1 cellular context compared by ENCODE assay signal in the genomic region with DNA sequence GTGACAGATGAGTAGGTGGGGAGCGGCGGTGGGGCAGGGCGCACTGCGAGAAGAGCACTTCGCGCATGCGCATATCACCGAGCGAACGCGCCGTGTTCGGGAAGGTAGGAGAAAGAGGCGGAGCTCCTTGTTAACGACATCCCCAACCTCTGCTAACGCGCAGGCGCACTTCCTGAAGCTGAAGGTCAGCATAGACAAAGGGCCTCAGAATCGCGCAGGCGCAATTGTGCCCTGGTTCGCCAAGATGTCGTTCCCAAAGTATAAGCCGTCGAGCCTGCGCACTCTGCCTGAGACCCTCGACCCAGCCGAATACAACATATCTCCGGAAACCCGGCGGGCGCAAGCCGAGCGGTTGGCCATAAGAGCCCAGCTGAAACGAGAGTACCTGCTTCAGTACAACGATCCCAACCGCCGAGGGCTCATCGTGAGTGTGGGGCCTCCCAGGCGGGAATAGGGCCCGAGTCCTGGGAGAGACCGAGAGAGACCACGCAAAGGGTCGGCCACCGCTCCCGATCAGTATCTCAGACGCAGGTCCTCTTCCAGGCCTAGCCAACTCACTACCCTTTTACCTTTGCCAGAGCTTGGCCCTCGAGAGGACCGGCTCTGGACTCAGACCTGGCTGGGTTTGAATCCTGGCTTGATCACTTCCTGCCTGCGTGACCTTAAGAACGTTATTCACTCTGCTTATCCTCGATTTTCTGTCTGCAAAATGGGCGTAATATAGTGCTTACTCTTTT.
TF ChIP-seq lines count a peak whose summit lies in the region.

A gene (plus strand): TSS at position 221 of the 737 bp plus-strand sequence. CDS start 24 bp downstream, at position 245.

TF ChIP-seq in HepG2, 621 proteins besides CTCF, POLR2A, EP300 and RAD21 (continued from another document and continues in another):
- TF ChIP-seq, protein P1, sequence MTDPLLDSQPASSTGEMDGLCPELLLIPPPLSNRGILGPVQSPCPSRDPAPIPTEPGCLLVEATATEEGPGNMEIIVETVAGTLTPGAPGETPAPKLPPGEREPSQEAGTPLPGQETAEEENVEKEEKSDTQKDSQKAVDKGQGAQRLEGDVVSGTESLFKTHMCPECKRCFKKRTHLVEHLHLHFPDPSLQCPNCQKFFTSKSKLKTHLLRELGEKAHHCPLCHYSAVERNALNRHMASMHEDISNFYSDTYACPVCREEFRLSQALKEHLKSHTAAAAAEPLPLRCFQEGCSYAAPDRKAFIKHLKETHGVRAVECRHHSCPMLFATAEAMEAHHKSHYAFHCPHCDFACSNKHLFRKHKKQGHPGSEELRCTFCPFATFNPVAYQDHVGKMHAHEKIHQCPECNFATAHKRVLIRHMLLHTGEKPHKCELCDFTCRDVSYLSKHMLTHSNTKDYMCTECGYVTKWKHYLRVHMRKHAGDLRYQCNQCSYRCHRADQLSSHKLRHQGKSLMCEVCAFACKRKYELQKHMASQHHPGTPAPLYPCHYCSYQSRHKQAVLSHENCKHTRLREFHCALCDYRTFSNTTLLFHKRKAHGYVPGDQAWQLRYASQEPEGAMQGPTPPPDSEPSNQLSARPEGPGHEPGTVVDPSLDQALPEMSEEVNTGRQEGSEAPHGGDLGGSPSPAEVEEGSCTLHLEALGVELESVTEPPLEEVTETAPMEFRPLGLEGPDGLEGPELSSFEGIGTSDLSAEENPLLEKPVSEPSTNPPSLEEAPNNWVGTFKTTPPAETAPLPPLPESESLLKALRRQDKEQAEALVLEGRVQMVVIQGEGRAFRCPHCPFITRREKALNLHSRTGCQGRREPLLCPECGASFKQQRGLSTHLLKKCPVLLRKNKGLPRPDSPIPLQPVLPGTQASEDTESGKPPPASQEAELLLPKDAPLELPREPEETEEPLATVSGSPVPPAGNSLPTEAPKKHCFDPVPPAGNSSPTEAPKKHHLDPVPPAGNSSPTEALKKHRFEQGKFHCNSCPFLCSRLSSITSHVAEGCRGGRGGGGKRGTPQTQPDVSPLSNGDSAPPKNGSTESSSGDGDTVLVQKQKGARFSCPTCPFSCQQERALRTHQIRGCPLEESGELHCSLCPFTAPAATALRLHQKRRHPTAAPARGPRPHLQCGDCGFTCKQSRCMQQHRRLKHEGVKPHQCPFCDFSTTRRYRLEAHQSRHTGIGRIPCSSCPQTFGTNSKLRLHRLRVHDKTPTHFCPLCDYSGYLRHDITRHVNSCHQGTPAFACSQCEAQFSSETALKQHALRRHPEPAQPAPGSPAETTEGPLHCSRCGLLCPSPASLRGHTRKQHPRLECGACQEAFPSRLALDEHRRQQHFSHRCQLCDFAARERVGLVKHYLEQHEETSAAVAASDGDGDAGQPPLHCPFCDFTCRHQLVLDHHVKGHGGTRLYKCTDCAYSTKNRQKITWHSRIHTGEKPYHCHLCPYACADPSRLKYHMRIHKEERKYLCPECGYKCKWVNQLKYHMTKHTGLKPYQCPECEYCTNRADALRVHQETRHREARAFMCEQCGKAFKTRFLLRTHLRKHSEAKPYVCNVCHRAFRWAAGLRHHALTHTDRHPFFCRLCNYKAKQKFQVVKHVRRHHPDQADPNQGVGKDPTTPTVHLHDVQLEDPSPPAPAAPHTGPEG (CRISPR knock-in tag; IDR thresholded peaks at IDR 0.05), result no peak
- TF ChIP-seq, protein P2, sequence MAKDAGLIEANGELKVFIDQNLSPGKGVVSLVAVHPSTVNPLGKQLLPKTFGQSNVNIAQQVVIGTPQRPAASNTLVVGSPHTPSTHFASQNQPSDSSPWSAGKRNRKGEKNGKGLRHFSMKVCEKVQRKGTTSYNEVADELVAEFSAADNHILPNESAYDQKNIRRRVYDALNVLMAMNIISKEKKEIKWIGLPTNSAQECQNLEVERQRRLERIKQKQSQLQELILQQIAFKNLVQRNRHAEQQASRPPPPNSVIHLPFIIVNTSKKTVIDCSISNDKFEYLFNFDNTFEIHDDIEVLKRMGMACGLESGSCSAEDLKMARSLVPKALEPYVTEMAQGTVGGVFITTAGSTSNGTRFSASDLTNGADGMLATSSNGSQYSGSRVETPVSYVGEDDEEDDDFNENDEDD (CRISPR knock-in tag; IDR thresholded peaks at IDR 0.05; ENCODE audit: borderline replicate concordance), result no peak
- TF ChIP-seq KLF11 (CRISPR knock-in tag; IDR thresholded peaks at IDR 0.05) (no peak), MIER2 (CRISPR knock-in tag; IDR thresholded peaks at IDR 0.05) (0 out of 2 replicates have a peak, but pooled peaks have one; percentile 7), ZNF891 (CRISPR knock-in tag; IDR thresholded peaks at IDR 0.05) (peak; percentile 86; the same call in 1 of the 2 replicates), ZNF17 (CRISPR knock-in tag; IDR thresholded peaks at IDR 0.05) (no peak), ZSCAN21 (CRISPR knock-in tag; IDR thresholded peaks at IDR 0.05; ENCODE audit: borderline replicate concordance) (no peak; the same call in 1 of the 2 replicates), WIZ (CRISPR knock-in tag; IDR thresholded peaks at IDR 0.05) (no peak; the same call in 1 of the 2 replicates), ZNF20 (CRISPR knock-in tag; IDR thresholded peaks at IDR 0.05) (no peak), NFIB (CRISPR knock-in tag; IDR thresholded peaks at IDR 0.05; ENCODE audit: borderline replicate concordance) (no peak), NR2F6 (IDR thresholded peaks at IDR 0.05) (no peak), NR2F6 (CRISPR knock-in tag; IDR thresholded peaks at IDR 0.05) (no peak), ZMYM2 (CRISPR knock-in tag; IDR thresholded peaks at IDR 0.05) (peak; percentile 43; the same call in 1 of the 2 replicates), SP5 (CRISPR knock-in tag; IDR thresholded peaks at IDR 0.05; ENCODE audit: borderline replicate concordance, low read depth) (no peak; the same call in 1 of the 2 replicates), ZNF615 (CRISPR knock-in tag; IDR thresholded peaks at IDR 0.05; ENCODE audit: borderline replicate concordance) (no peak), CENPX (CRISPR knock-in tag; IDR thresholded peaks at IDR 0.05) (no peak), REPIN1 (CRISPR knock-in tag; IDR thresholded peaks at IDR 0.05; ENCODE audit: borderline replicate concordance, low read depth) (peak; percentile 74; the same call in 1 of the 2 replicates), MTA1 (CRISPR knock-in tag; IDR thresholded peaks at IDR 0.05; ENCODE audit: borderline replicate concordance) (no peak), ELF4 (CRISPR knock-in tag; IDR thresholded peaks at IDR 0.05; ENCODE audit: borderline replicate concordance) (0 out of 2 replicates have a peak, but pooled peaks have one; percentile 45), MYC (CRISPR knock-in tag; IDR thresholded peaks at IDR 0.05; ENCODE audit: borderline replicate concordance) (no peak; the same call in 1 of the 2 replicates), NBN (conservative IDR thresholded peaks at IDR 0.05) (no peak), SALL2 (CRISPR knock-in tag; IDR thresholded peaks at IDR 0.05) (no peak), JUND (CRISPR knock-in tag; IDR thresholded peaks at IDR 0.05) (no peak), MTA3 (CRISPR knock-in tag; IDR thresholded peaks at IDR 0.05) (no peak), ZNF24 (IDR thresholded peaks at IDR 0.05) (no peak), ZC3H4 (CRISPR knock-in tag; IDR thresholded peaks at IDR 0.05; ENCODE audit: borderline replicate concordance) (no peak), RAD51 (IDR thresholded peaks at IDR 0.05; ENCODE audit: borderline replicate concordance) (no peak), MEIS2 (CRISPR knock-in tag; IDR thresholded peaks at IDR 0.05) (no peak), HNRNPUL1 (IDR thresholded peaks at IDR 0.05; ENCODE audit: low read depth, low read length) (no peak), ZNF552 (CRISPR knock-in tag; IDR thresholded peaks at IDR 0.05; ENCODE audit: borderline replicate concordance) (no peak), ZNF30 (CRISPR knock-in tag; IDR thresholded peaks at IDR 0.05) (no peak)
- TF ChIP-seq, protein P3, sequence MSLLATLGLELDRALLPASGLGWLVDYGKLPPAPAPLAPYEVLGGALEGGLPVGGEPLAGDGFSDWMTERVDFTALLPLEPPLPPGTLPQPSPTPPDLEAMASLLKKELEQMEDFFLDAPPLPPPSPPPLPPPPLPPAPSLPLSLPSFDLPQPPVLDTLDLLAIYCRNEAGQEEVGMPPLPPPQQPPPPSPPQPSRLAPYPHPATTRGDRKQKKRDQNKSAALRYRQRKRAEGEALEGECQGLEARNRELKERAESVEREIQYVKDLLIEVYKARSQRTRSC (CRISPR knock-in tag; IDR thresholded peaks at IDR 0.05; ENCODE audit: low read depth), result no peak
- TF ChIP-seq, protein P4, sequence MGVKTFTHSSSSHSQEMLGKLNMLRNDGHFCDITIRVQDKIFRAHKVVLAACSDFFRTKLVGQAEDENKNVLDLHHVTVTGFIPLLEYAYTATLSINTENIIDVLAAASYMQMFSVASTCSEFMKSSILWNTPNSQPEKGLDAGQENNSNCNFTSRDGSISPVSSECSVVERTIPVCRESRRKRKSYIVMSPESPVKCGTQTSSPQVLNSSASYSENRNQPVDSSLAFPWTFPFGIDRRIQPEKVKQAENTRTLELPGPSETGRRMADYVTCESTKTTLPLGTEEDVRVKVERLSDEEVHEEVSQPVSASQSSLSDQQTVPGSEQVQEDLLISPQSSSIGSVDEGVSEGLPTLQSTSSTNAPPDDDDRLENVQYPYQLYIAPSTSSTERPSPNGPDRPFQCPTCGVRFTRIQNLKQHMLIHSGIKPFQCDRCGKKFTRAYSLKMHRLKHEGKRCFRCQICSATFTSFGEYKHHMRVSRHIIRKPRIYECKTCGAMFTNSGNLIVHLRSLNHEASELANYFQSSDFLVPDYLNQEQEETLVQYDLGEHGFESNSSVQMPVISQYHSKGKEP (CRISPR knock-in tag; IDR thresholded peaks at IDR 0.05), result no peak
- TF ChIP-seq, protein P5, sequence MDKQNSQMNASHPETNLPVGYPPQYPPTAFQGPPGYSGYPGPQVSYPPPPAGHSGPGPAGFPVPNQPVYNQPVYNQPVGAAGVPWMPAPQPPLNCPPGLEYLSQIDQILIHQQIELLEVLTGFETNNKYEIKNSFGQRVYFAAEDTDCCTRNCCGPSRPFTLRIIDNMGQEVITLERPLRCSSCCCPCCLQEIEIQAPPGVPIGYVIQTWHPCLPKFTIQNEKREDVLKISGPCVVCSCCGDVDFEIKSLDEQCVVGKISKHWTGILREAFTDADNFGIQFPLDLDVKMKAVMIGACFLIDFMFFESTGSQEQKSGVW (CRISPR knock-in tag; IDR thresholded peaks at IDR 0.05; ENCODE audit: borderline replicate concordance), result no peak
- TF ChIP-seq, protein P6, sequence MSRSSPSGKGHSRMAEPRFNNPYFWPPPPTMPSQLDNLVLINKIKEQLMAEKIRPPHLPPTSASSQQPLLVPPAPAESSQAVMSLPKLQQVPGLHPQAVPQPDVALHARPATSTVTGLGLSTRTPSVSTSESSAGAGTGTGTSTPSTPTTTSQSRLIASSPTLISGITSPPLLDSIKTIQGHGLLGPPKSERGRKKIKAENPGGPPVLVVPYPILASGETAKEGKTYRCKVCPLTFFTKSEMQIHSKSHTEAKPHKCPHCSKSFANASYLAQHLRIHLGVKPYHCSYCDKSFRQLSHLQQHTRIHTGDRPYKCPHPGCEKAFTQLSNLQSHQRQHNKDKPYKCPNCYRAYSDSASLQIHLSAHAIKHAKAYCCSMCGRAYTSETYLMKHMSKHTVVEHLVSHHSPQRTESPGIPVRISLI (CRISPR knock-in tag; IDR thresholded peaks at IDR 0.05; ENCODE audit: borderline replicate concordance), result no peak
- TF ChIP-seq, protein P7, sequence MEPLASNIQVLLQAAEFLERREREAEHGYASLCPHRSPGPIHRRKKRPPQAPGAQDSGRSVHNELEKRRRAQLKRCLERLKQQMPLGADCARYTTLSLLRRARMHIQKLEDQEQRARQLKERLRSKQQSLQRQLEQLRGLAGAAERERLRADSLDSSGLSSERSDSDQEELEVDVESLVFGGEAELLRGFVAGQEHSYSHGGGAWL (CRISPR knock-in tag; IDR thresholded peaks at IDR 0.05), result peak; percentile 75; the same call in 1 of the 2 replicates
- TF ChIP-seq, protein P8, sequence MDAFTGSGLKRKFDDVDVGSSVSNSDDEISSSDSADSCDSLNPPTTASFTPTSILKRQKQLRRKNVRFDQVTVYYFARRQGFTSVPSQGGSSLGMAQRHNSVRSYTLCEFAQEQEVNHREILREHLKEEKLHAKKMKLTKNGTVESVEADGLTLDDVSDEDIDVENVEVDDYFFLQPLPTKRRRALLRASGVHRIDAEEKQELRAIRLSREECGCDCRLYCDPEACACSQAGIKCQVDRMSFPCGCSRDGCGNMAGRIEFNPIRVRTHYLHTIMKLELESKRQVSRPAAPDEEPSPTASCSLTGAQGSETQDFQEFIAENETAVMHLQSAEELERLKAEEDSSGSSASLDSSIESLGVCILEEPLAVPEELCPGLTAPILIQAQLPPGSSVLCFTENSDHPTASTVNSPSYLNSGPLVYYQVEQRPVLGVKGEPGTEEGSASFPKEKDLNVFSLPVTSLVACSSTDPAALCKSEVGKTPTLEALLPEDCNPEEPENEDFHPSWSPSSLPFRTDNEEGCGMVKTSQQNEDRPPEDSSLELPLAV (CRISPR knock-in tag; conservative IDR thresholded peaks at IDR 0.05; ENCODE audit: low read depth), result no peak
- TF ChIP-seq, protein P9, sequence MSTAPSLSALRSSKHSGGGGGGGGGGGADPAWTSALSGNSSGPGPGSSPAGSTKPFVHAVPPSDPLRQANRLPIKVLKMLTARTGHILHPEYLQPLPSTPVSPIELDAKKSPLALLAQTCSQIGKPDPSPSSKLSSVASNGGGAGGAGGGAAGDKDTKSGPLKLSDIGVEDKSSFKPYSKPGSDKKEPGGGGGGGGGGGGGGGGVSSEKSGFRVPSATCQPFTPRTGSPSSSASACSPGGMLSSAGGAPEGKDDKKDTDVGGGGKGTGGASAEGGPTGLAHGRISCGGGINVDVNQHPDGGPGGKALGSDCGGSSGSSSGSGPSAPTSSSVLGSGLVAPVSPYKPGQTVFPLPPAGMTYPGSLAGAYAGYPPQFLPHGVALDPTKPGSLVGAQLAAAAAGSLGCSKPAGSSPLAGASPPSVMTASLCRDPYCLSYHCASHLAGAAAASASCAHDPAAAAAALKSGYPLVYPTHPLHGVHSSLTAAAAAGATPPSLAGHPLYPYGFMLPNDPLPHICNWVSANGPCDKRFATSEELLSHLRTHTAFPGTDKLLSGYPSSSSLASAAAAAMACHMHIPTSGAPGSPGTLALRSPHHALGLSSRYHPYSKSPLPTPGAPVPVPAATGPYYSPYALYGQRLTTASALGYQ (CRISPR knock-in tag; IDR thresholded peaks at IDR 0.05), result no peak
- TF ChIP-seq, protein P10, sequence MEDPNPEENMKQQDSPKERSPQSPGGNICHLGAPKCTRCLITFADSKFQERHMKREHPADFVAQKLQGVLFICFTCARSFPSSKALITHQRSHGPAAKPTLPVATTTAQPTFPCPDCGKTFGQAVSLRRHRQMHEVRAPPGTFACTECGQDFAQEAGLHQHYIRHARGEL (CRISPR knock-in tag; IDR thresholded peaks at IDR 0.05), result no peak
- TF ChIP-seq, protein P11, sequence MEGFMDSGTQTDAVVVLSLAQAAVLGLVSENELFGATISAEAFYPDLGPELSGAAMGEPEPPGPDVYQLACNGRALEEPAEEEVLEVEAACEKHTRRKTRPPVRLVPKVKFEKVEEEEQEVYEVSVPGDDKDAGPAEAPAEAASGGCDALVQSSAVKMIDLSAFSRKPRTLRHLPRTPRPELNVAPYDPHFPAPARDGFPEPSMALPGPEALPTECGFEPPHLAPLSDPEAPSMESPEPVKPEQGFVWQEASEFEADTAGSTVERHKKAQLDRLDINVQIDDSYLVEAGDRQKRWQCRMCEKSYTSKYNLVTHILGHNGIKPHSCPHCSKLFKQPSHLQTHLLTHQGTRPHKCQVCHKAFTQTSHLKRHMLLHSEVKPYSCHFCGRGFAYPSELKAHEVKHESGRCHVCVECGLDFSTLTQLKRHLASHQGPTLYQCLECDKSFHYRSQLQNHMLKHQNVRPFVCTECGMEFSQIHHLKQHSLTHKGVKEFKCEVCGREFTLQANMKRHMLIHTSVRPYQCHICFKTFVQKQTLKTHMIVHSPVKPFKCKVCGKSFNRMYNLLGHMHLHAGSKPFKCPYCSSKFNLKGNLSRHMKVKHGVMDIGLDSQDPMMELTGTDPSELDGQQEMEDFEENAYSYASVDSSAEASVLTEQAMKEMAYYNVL (CRISPR knock-in tag; IDR thresholded peaks at IDR 0.05; ENCODE audit: borderline replicate concordance), result no peak
